Comparison of ENCODE assay signal across 2 cellular contexts in the genomic region with DNA sequence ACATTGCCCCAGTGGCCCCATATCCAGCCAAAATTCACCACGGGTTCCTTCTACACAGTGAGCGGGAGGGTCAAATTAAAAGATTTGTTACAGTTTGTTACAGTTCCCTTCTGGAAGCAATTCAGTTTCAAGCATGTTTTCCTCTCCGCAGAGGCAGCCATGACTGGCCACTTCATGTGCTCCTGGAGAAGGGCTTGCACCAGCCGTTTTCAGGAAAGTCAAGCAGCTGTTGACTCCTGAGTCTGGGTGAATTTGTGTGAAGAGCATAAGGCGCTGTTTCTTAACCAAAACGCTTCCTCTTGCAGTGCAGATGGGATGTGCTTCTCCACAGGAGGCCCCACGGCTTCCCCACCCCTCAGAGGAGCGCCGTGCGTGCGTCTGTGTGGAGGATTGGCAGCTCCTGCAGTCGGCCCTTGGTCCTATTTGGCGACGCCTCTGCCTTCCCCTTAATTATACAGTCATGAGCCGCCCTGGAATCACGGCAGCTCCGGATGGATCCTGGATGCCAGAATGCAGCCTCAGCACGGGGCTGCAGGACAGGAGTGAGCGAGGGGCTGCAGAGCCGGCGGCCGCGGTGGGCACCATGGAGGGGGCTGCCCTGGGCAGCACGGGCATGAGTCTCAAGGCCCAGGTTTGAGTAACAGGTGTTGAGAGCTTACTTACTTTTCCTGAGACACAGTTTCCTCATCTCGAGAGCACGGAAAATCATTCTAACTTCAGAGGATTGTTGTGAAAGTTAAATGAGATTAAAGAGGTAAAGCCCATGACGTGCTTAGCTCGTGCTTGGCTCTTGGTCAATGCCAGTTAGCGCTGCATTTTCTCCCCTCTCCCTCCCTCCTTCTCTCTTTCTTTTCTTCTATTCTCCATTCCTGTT.
A peak's percentile ranks its signal among the peaks of the same experiment; 100 is the strongest.
TF ChIP-seq lines count a peak whose summit lies in the region.

No MANE protein-coding gene starts in this region.

TF ChIP-seq in GM23338, 12 proteins besides CTCF, POLR2A, EP300 and RAD21:
- TF ChIP-seq JUNB (IDR thresholded peaks at IDR 0.05; ENCODE audit: unreplicated experiment) (no peak), REST (IDR thresholded peaks at IDR 0.05; ENCODE audit: unreplicated experiment) (no peak), NANOG (IDR thresholded peaks at IDR 0.05; ENCODE audit: borderline replicate concordance) (no peak), EZH2 (IDR thresholded peaks at IDR 0.05; ENCODE audit: low read depth, unreplicated experiment) (no peak), STAT1 (IDR thresholded peaks at IDR 0.05; ENCODE audit: unreplicated experiment) (no peak)

TF ChIP-seq in HepG2, 621 proteins besides CTCF, POLR2A, EP300 and RAD21:
- TF ChIP-seq PAF1 (CRISPR knock-in tag; IDR thresholded peaks at IDR 0.05) (no peak), ZNF687 (CRISPR knock-in tag; IDR thresholded peaks at IDR 0.05) (peak; percentile 36; the same call in 1 of the 2 replicates), ZNF546 (CRISPR knock-in tag; conservative IDR thresholded peaks at IDR 0.05) (no peak)
